1 cellular context compared by ENCODE assay signal in genomic region chr10:71754562-71754961, GRCh38.
TF ChIP-seq lines count a peak whose summit lies in the region.

No MANE protein-coding gene starts in this region.

TF ChIP-seq in IMR-90, 13 proteins besides CTCF, POLR2A, EP300 and RAD21 (continued from another document):
- no peak for TF ChIP-seq ELK1 (IDR thresholded peaks at IDR 0.05; ENCODE audit: borderline replicate concordance, low read depth, low read length)
